8 cellular contexts compared by ENCODE assay signal in genomic region chr19:5828661-5829566, GRCh38. TPM values are rescaled to one million over a fixed set of nuclear protein-coding genes. Genes with fewer than 3 reads are reported as not detected.
DNase-seq lines count a peak whose midpoint lies in the region; ATAC-seq and TF ChIP-seq lines count a peak whose summit lies in the region.

No MANE protein-coding gene starts in this region.

- H3K18ac ChIP-seq in H9 (ENCODE audit: insufficient read length, low read depth, low read length), result peak overlapping the region; percentile 60

- H3K27ac ChIP-seq in H9 (ENCODE audit: insufficient read length, low read depth, low read length), result no peak overlapping the region
- H3K27ac ChIP-seq in muscle layer of duodenum (ENCODE audit: low read length), result peak overlapping the region; percentile 90
- H3K27ac ChIP-seq in urinary bladder (ENCODE audit: low read depth), result peak overlapping the region; percentile 48

- no peak overlapping the region for H3K4ac ChIP-seq in H9 (ENCODE audit: low read depth, low read length)

- H2BK120ac ChIP-seq in H9 (ENCODE audit: low read depth, low read length, poor library complexity, severe bottlenecking), result no peak overlapping the region

- DNase-seq in ACHN (peak; percentile 24), H9 (peak; percentile 75)
- DNase-seq in effector memory CD8-positive, alpha-beta T cell, result no peak

- no peaks in the 10 kb centered on the region; a peak in 2 of 5 replicates for H3K9me3 Mint-ChIP-seq in H9
- H3K9me3 Mint-ChIP-seq in effector memory CD8-positive, alpha-beta T cell, result no peaks in the 10 kb centered on the region

- no peak overlapping the region for H4K91ac ChIP-seq in H9 (ENCODE audit: insufficient read length, low read depth, low read length)

- peak overlapping the region; percentile 82 for H3K9ac ChIP-seq in H9 (ENCODE audit: extremely low read depth, insufficient read length, low read length)

- WGBS in H9 (ENCODE audit: extremely low coverage, insufficient read length, low lambda C conversion rate), result no CpG with 5 or more reads among the region's 47 CpGs
- under 1% methylated on average over 47 of the region's 47 CpGs for WGBS in urinary bladder

- no peak overlapping the region for H2BK12ac ChIP-seq in H9 (ENCODE audit: insufficient read length, low read depth, low read length)

- H3K36me3 ChIP-seq in muscle layer of duodenum (ENCODE audit: control insufficient read depth in 1 of 2, insufficient read depth in 2 of 2, low read length in 2 of 2) (no peaks in the 10 kb centered on the region), urinary bladder (ENCODE audit: insufficient read depth) (no peaks in the 10 kb centered on the region)

- peak overlapping the region; percentile 95 to 99 (median 98) for H3K27ac Mint-ChIP-seq in H9
- H3K27ac Mint-ChIP-seq in effector memory CD8-positive, alpha-beta T cell, result peak overlapping the region; percentile 94 to 96

- peaks cover 12% of the 10 kb centered on the region for H3K23me2 ChIP-seq in H9 (ENCODE audit: insufficient read length, low read depth, low read length, poor library complexity, severe bottlenecking)

- H3K56ac ChIP-seq in H9 (ENCODE audit: insufficient read length, low read depth, low read length), result no peak overlapping the region

- H3K4me2 ChIP-seq in H9 (ENCODE audit: insufficient read depth, insufficient read length, low read length), result peak overlapping the region; percentile 85

- no peaks in the 10 kb centered on the region for H3K79me1 ChIP-seq in H9 (ENCODE audit: insufficient read depth, low read depth, low read length, poor library complexity, severe bottlenecking)

- H4K8ac ChIP-seq in H9 (replicated peaks; ENCODE audit: insufficient read length, low read depth, low read length), result no peak overlapping the region

- no peak overlapping the region for H2AK5ac ChIP-seq in H9 (ENCODE audit: insufficient read length, low read length)

- no peaks in the 10 kb centered on the region for H3K9me3 ChIP-seq in H9 (ENCODE audit: control insufficient read depth, low read depth, low read length)
- no peaks in the 10 kb centered on the region for H3K9me3 ChIP-seq in muscle layer of duodenum (ENCODE audit: control insufficient read depth in 1 of 2, low read length in 2 of 2)

- H3K27me3 ChIP-seq in H9 (ENCODE audit: insufficient read depth, low read length) (no peaks in the 10 kb centered on the region), muscle layer of duodenum (ENCODE audit: low read depth, low read length) (no peaks in the 10 kb centered on the region)

- no peak overlapping the region for H3T11ph ChIP-seq in H9 (ENCODE audit: low read length)

- peak overlapping the region; percentile 93 to 97 for H3K4me3 Mint-ChIP-seq in H9
- H3K4me3 Mint-ChIP-seq in effector memory CD8-positive, alpha-beta T cell, result peak overlapping the region; percentile 83 to 90

- ATAC-seq in SK-N-SH treated with all-trans-retinoic acid at 6 μM for 48 hours, result peak; percentile 23
- ATAC-seq in effector memory CD8-positive, alpha-beta T cell (replicated peaks), result no peak
- ATAC-seq in GM19351 (IDR thresholded peaks at IDR 0.05; ENCODE audit: unreplicated experiment), result no peak
- ATAC-seq in HG03571 (IDR thresholded peaks at IDR 0.05; ENCODE audit: unreplicated experiment), result no peak

- no peak overlapping the region for H2AFZ ChIP-seq in H9 (ENCODE audit: low read length)

- H3K4me1 Mint-ChIP-seq in H9, result peaks cover 2 to 16% of the 10 kb centered on the region in 2 experiments; a peak in 2 of 4 replicates
- peaks cover 8 to 11% of the 10 kb centered on the region in 2 donors for H3K4me1 Mint-ChIP-seq in effector memory CD8-positive, alpha-beta T cell (ENCODE audit: low read depth in 2 of 2)

- peak overlapping the region; percentile 88 for H3K14ac ChIP-seq in H9 (ENCODE audit: insufficient read depth, low read length)

- H2BK20ac ChIP-seq in H9 (ENCODE audit: low read depth, low read length, poor library complexity, severe bottlenecking), result no peak overlapping the region

- no peak for TF ChIP-seq CTCF in H9 (conservative IDR thresholded peaks at IDR 0.05)

- no peaks in the 10 kb centered on the region for H4K20me1 ChIP-seq in H9 (ENCODE audit: control insufficient read depth, insufficient read depth, insufficient read length)

- H2BK5ac ChIP-seq in H9 (ENCODE audit: insufficient read length, low read length), result no peak overlapping the region

- no peak overlapping the region for H3K23ac ChIP-seq in H9 (ENCODE audit: insufficient read length, low read depth, low read length)

- H4K5ac ChIP-seq in H9 (ENCODE audit: insufficient read length, low read depth, low read length), result no peak overlapping the region

- no peaks in the 10 kb centered on the region for H3K36me3 Mint-ChIP-seq in H9 (ENCODE audit: insufficient read depth in 1 of 3, low read depth in 3 of 3)
- H3K36me3 Mint-ChIP-seq in effector memory CD8-positive, alpha-beta T cell (ENCODE audit: insufficient read depth), result peaks cover 18% of the 10 kb centered on the region

- in situ Hi-C loops in ACHN (cut with HindIII; ENCODE audit: low pct_ligation_motif_present, low pct_unique_long_range_greater_than_20kb, low sequenced_read_pairs), result no loop called here

- no peak overlapping the region for H2BK15ac ChIP-seq in H9 (ENCODE audit: low read depth, low read length)

- H3K27me3 Mint-ChIP-seq in H9 (ENCODE audit: low read depth), result peaks cover 25% of the 10 kb centered on the region
- H3K27me3 Mint-ChIP-seq in effector memory CD8-positive, alpha-beta T cell, result peaks cover 11 to 16% of the 10 kb centered on the region in 2 donors

- H3K4me1 ChIP-seq in H9 (ENCODE audit: insufficient read depth, low read length) (no peaks in the 10 kb centered on the region), muscle layer of duodenum (ENCODE audit: control insufficient read depth in 1 of 2, insufficient read depth in 2 of 2, low read length in 2 of 2) (peaks cover 0 to 20% of the 10 kb centered on the region in 2 donors), urinary bladder (ENCODE audit: insufficient read depth) (no peaks in the 10 kb centered on the region)

- H3K4me3 ChIP-seq in muscle layer of duodenum (ENCODE audit: low read depth in 1 of 2, low read length in 2 of 2), result peak overlapping the region; percentile 61 to 66
- peak overlapping the region; percentile 39 for H3K4me3 ChIP-seq in urinary bladder (ENCODE audit: low read depth, low read length)

- H3K79me2 ChIP-seq in H9 (ENCODE audit: insufficient read depth, low read length), result no peaks in the 10 kb centered on the region

TF ChIP-seq in SK-N-SH treated with all-trans-retinoic acid at 6 μM for 48 hours, 23 proteins besides CTCF, POLR2A, EP300 and RAD21 (continues in another document):
- TF ChIP-seq ZC3H10 (CRISPR knock-in tag; IDR thresholded peaks at IDR 0.05) (no peak), PPARA (CRISPR knock-in tag; IDR thresholded peaks at IDR 0.05; ENCODE audit: borderline replicate concordance) (no peak), TCF4 (CRISPR knock-in tag; IDR thresholded peaks at IDR 0.05; ENCODE audit: borderline replicate concordance) (peak; percentile 41; the same call in 1 of the 2 replicates), ISL1 (CRISPR knock-in tag; IDR thresholded peaks at IDR 0.05) (no peak), GLIS3 (CRISPR knock-in tag; IDR thresholded peaks at IDR 0.05) (no peak), OSR1 (CRISPR knock-in tag; IDR thresholded peaks at IDR 0.05) (no peak), PATZ1 (CRISPR knock-in tag; IDR thresholded peaks at IDR 0.05; ENCODE audit: borderline replicate concordance) (peak; percentile 59; the same call in 1 of the 2 replicates), POU6F1 (CRISPR knock-in tag; IDR thresholded peaks at IDR 0.05; ENCODE audit: borderline replicate concordance, low read depth) (no peak), ESRRG (CRISPR knock-in tag; IDR thresholded peaks at IDR 0.05) (no peak), ARNTL (CRISPR knock-in tag; IDR thresholded peaks at IDR 0.05; ENCODE audit: borderline replicate concordance, low read depth) (no peak), SNAI2 (CRISPR knock-in tag; IDR thresholded peaks at IDR 0.05) (no peak), TOX (CRISPR knock-in tag; IDR thresholded peaks at IDR 0.05; ENCODE audit: borderline replicate concordance) (no peak), RARB (CRISPR knock-in tag; IDR thresholded peaks at IDR 0.05) (no peak)

RNA-seq across cellular contexts. Expression of gene FUT6, which starts 10.6 kb away (rescaled TPM):
- total RNA-seq in H9 (2021) (0.13 TPM in 1 of 2 replicates, not detected in the other), urinary bladder (not detected)
- 0.03 TPM for polyA plus RNA-seq in urinary bladder

RNA-seq across cellular contexts. Expression of gene FUT3, which starts 22.3 kb away (rescaled TPM):
- total RNA-seq in H9 (2021) (not detected in 2 replicates), urinary bladder (0.63 TPM)
- 0.29 TPM for polyA plus RNA-seq in urinary bladder

RNA-seq across cellular contexts. Expression of gene NRTN, which starts 24.0 kb away (rescaled TPM):
- total RNA-seq in H9 (2021), result 4.5 and 4.6 TPM in 2 replicates
- total RNA-seq in urinary bladder, result 2.5 TPM
- 9.8 TPM for polyA plus RNA-seq in urinary bladder

RNA-seq across cellular contexts. Expression of gene DUS3L, which starts 38.0 kb away (rescaled TPM):
- total RNA-seq in H9 (2021), result 61.8 and 67.0 TPM in 2 replicates
- 9.6 TPM for total RNA-seq in urinary bladder
- polyA plus RNA-seq in urinary bladder, result 32.8 TPM

RNA-seq across cellular contexts. Expression of gene FUT5, which starts 41.4 kb away (rescaled TPM):
- total RNA-seq in H9 (2021), result not detected in 2 replicates
- not detected for total RNA-seq in urinary bladder
- not detected for polyA plus RNA-seq in urinary bladder

Comparison
In these comparisons a context has a peak if more than half of its experiments do, and no peak if none do; other contexts are left out.
1. DNase-seq: peak in ACHN (single experiment) and H9 (single experiment); none in effector memory CD8-positive, alpha-beta T cell (0 of 3).